In genomic region chr10:95864906-95865813, GRCh38 we compare ENCODE assay signal across 8 cellular contexts. TPM values are rescaled to one million over a fixed set of nuclear protein-coding genes. Genes with fewer than 3 reads are reported as not detected.
A peak's percentile ranks its signal among the peaks of the same experiment; 100 is the strongest.
DNase-seq lines count a peak whose midpoint lies in the region; ATAC-seq and TF ChIP-seq lines count a peak whose summit lies in the region.

No MANE protein-coding gene starts in this region.

- no peaks in the 10 kb centered on the region for H3K9me3 Mint-ChIP-seq in WTC11
- H3K9me3 Mint-ChIP-seq in naive thymus-derived CD8-positive, alpha-beta T cell: no peaks in the 10 kb centered on the region

- H3K4me3 ChIP-seq in HFF-Myc (replicated peaks; ENCODE audit: low read depth, low read length): no peak overlapping the region
- peak overlapping the region; percentile 11 for H3K4me3 ChIP-seq in Loucy (ENCODE audit: low read length, poor library complexity, severe bottlenecking)

- H3K9ac ChIP-seq in Loucy (ENCODE audit: low read depth, low read length, poor library complexity, severe bottlenecking): peak overlapping the region; percentile 27

- H3F3A ChIP-seq in Loucy (ENCODE audit: low read depth): no peaks in the 10 kb centered on the region

- POLR2A ChIA-PET in WTC11 (lab: Charles Lee): interaction anchor here (0.7 to 1.0 kb wide), 2 partner anchors 148 to 171 kb away, joined by 3 to 4 read pairs; partner anchors contain the start of gene TCTN3
- POLR2A ChIA-PET in naive thymus-derived CD8-positive, alpha-beta T cell (lab: Charles Lee): no interaction called here

- H3K27me3 Mint-ChIP-seq in WTC11 (ENCODE audit: low read depth): no peaks in the 10 kb centered on the region
- peaks cover 0 to 3% (median 0%) of the 10 kb centered on the region in 5 donors for H3K27me3 Mint-ChIP-seq in naive thymus-derived CD8-positive, alpha-beta T cell

- H4K20me1 ChIP-seq in Loucy (ENCODE audit: insufficient read depth, low read length, poor library complexity, severe bottlenecking): no peaks in the 10 kb centered on the region

- H3K36me3 Mint-ChIP-seq in WTC11: peaks cover 2% of the 10 kb centered on the region; the same call in 1 of the 2 replicates
- H3K36me3 Mint-ChIP-seq in naive thymus-derived CD8-positive, alpha-beta T cell: peaks cover 0 to 2% (median 0%) of the 10 kb centered on the region in 3 donors

- no peak overlapping the region for H3K4me3 Mint-ChIP-seq in WTC11
- no peak overlapping the region for H3K4me3 Mint-ChIP-seq in naive thymus-derived CD8-positive, alpha-beta T cell

- H2AFZ ChIP-seq in Loucy (ENCODE audit: low read length): peak overlapping the region; percentile 95

- peak overlapping the region; percentile 9; the same call in 1 of the 2 replicates for H3K27ac Mint-ChIP-seq in WTC11
- H3K27ac Mint-ChIP-seq in naive thymus-derived CD8-positive, alpha-beta T cell: peak overlapping the region in 2 of 10 donors; percentile 35 to 50

- peak; percentile 84 for DNase-seq in AG08395 (ENCODE audit: low spot score)
- DNase-seq in HFF-Myc (ENCODE audit: extremely low read depth, low read depth): peak; percentile 48
- DNase-seq in WTC11 (ENCODE audit: low spot score): peak; percentile 36
- DNase-seq in naive thymus-derived CD8-positive, alpha-beta T cell: peak in 6 of 10 donors; percentile 9 to 32 (median 24)
- DNase-seq in NCI-H2196 (lab: John Stamatoyannopoulos, UW; ENCODE audit: unreplicated experiment): no peak

- TF ChIP-seq CTCF in GM12872 (IDR thresholded peaks at IDR 0.05; ENCODE audit: insufficient read depth, low read depth, low read length): peak; percentile 82
- TF ChIP-seq CTCF in HFF-Myc (IDR thresholded peaks at IDR 0.05; ENCODE audit: low read depth, low read length, missing control alignments): peak; percentile 80
- TF ChIP-seq CTCF in Loucy (conservative IDR thresholded peaks at IDR 0.05; ENCODE audit: low read length): peak; percentile 85
- peak; percentile 32; the same call in 1 of the 2 replicates for TF ChIP-seq CTCF in WTC11 (IDR thresholded peaks at IDR 0.05)

- no peaks in the 10 kb centered on the region for H3K79me2 ChIP-seq in Loucy (ENCODE audit: insufficient read depth, low read length)

- peak overlapping the region; percentile 31 for H3K4me2 ChIP-seq in Loucy (ENCODE audit: low read depth, low read length, poor library complexity, severe bottlenecking)

- peaks cover 23% of the 10 kb centered on the region for H3K4me1 ChIP-seq in Loucy (ENCODE audit: insufficient read depth, low read length, poor library complexity, severe bottlenecking)

- no peaks in the 10 kb centered on the region for H3K9me2 ChIP-seq in Loucy (replicated peaks; ENCODE audit: low read depth, low read length)

- no peaks in the 10 kb centered on the region for H3K4me1 Mint-ChIP-seq in WTC11
- H3K4me1 Mint-ChIP-seq in naive thymus-derived CD8-positive, alpha-beta T cell: peaks cover 0 to 10% (median 4%) of the 10 kb centered on the region in 4 donors

- no peaks in the 10 kb centered on the region for H3K27me3 ChIP-seq in Loucy (ENCODE audit: insufficient read depth, low read length, poor library complexity, severe bottlenecking)

- H3K36me3 ChIP-seq in Loucy (ENCODE audit: insufficient read depth, low read length): no peaks in the 10 kb centered on the region

- H3K9me3 ChIP-seq in Loucy (ENCODE audit: insufficient read depth, low read depth, low read length): no peaks in the 10 kb centered on the region

- ATAC-seq in WTC11 (peak; percentile 99), esophagus mucosa (peak; percentile 83)
- ATAC-seq in naive thymus-derived CD8-positive, alpha-beta T cell: peak; percentile 74 to 89

- CTCF ChIA-PET in WTC11 (lab: Charles Lee): interaction anchor here (0.6 to 2.6 kb wide), 24 partner anchors 9 to 1689 kb away, joined by 3 to 62 read pairs (median 4); partner anchors contain the start of genes ALDH18A1, CC2D2B, ENTPD1 and TCTN3

TF ChIP-seq in WTC11, 78 proteins besides CTCF, POLR2A, EP300 and RAD21:
- TF ChIP-seq IRF2 (CRISPR knock-in tag; IDR thresholded peaks at IDR 0.05; ENCODE audit: borderline replicate concordance, low read depth) (no peak), ZNF416 (CRISPR knock-in tag; IDR thresholded peaks at IDR 0.05) (no peak), ZNF512 (CRISPR knock-in tag; IDR thresholded peaks at IDR 0.05; ENCODE audit: borderline replicate concordance) (no peak), GABPB1 (CRISPR knock-in tag; IDR thresholded peaks at IDR 0.05) (peak; percentile 71)

RNA-seq across cellular contexts. Expression of gene CC2D2B, which starts 42.6 kb away (rescaled TPM):
- total RNA-seq in WTC11 (2021): 0.20 to 0.32 TPM (median 0.25 TPM) in 3 replicates
- 0.36 TPM for total RNA-seq in esophagus mucosa
- total RNA-seq in naive thymus-derived CD8-positive, alpha-beta T cell: not detected
- polyA plus RNA-seq in naive thymus-derived CD8-positive, alpha-beta T cell: under 1 TPM in 1 of 3 donors, not detected in 2; 0.36 TPM

Comparison
In these comparisons a context has a peak if more than half of its experiments do, and no peak if none do; other contexts are left out.
1. CTCF ChIP-seq: peak in every context shown above with its lines; median percentile 85 in Loucy; 82 in GM12872; 80 in HFF-Myc; 32 in WTC11.